ENCODE assay signal across 7 cellular contexts in genomic region chr20:33992145-33992922, GRCh38. TPM values are rescaled to one million over a fixed set of nuclear protein-coding genes. Genes with fewer than 3 reads are reported as not detected.
DNase-seq lines count a peak whose midpoint lies in the region; ATAC-seq and TF ChIP-seq lines count a peak whose summit lies in the region.

No MANE protein-coding gene starts in this region.

- no peak for DNase-seq in H7
- peak; percentile 67 for DNase-seq in RWPE1 (ENCODE audit: low spot score)
- no peak for DNase-seq in esophagus squamous epithelium (lab: John Stamatoyannopoulos, UW)
- DNase-seq in stimulated activated CD4-positive, alpha-beta T cell treated with anti-CD3 and anti-CD28 coated beads, Interleukin-1b, Interleukin-23, amount 100 ng/mL, for 48 hours = no peak
- DNase-seq in NCI-H2107 (lab: John Stamatoyannopoulos, UW) = no peak

- WGBS in esophagus squamous epithelium, 2 donors = 22 to 28% methylated on average over 16 to 19 of the region's 20 CpGs

- peak overlapping the region; percentile 65 for H3K4me3 ChIP-seq in H7 (ENCODE audit: insufficient read depth, low read depth, low read length)
- H3K4me3 ChIP-seq in esophagus squamous epithelium = peak overlapping the region; percentile 77 to 95 (median 88)
- peak overlapping the region; percentile 95 for H3K4me3 ChIP-seq in parathyroid adenoma (ENCODE audit: low read depth, low read length)

- no peak overlapping the region for H3K9ac ChIP-seq in parathyroid adenoma

- POLR2A ChIA-PET in RWPE1 (lab: Yijun Ruan, JAX; ENCODE audit: low non-redundant PET) = interaction anchor here (0.6 to 1.0 kb wide), 2 partner anchors 120 to 295 kb away, joined by 3 to 5 read pairs; no protein-coding TSS in a partner anchor

- TF ChIP-seq CTCF in RWPE1 (conservative IDR thresholded peaks at IDR 0.05; ENCODE audit: low read depth) = no peak
- TF ChIP-seq CTCF in esophagus squamous epithelium (IDR thresholded peaks at IDR 0.05) = no peak
- TF ChIP-seq CTCF in parathyroid adenoma (IDR thresholded peaks at IDR 0.05) = no peak

- TF ChIP-seq POLR2A in esophagus squamous epithelium (IDR thresholded peaks at IDR 0.05) = no peak

- CTCF ChIA-PET in RWPE1 (lab: Yijun Ruan, JAX) = interaction anchor here (0.5 to 2.1 kb wide), 4 partner anchors 12 to 129 kb away, joined by 3 to 7 read pairs (median 3); partner anchors contain the start of gene EIF2S2

- peak overlapping the region; percentile 97 for H3K27ac ChIP-seq in RWPE1
- H3K27ac ChIP-seq in esophagus squamous epithelium = peak overlapping the region; percentile 98 to 100 (median 98)
- peak overlapping the region; percentile 95 for H3K27ac ChIP-seq in parathyroid adenoma

- intact Hi-C loops in esophagus squamous epithelium (cut with DNase I) = no loop called here

- H3K4me2 ChIP-seq in parathyroid adenoma (ENCODE audit: low read length) = peak overlapping the region; percentile 66

- peak overlapping the region; percentile 78 for H2AFZ ChIP-seq in parathyroid adenoma

- H3K36me3 ChIP-seq in H7 (replicated peaks; ENCODE audit: control insufficient read depth, insufficient read depth, low read length) = no peaks in the 10 kb centered on the region
- H3K36me3 ChIP-seq in esophagus squamous epithelium = peaks cover 0 to 6% (median 0%) of the 10 kb centered on the region in 3 donors
- H3K36me3 ChIP-seq in parathyroid adenoma (ENCODE audit: control insufficient read depth, insufficient read depth, low read length) = no peaks in the 10 kb centered on the region

- no peak for ATAC-seq in HG02981 (IDR thresholded peaks at IDR 0.05; ENCODE audit: unreplicated experiment)

- no peaks in the 10 kb centered on the region for H3K27me3 ChIP-seq in H7 (ENCODE audit: control insufficient read depth, insufficient read depth, low read length)
- H3K27me3 ChIP-seq in esophagus squamous epithelium = no peaks in the 10 kb centered on the region
- no peaks in the 10 kb centered on the region for H3K27me3 ChIP-seq in parathyroid adenoma (ENCODE audit: control insufficient read depth, insufficient read depth, low read length)

- H3K79me2 ChIP-seq in parathyroid adenoma = peaks cover 29% of the 10 kb centered on the region

- H3K4me1 ChIP-seq in esophagus squamous epithelium (peaks cover 10 to 50% (median 32%) of the 10 kb centered on the region in 3 donors), parathyroid adenoma (peaks cover 15% of the 10 kb centered on the region)

- H3K9me3 ChIP-seq in esophagus squamous epithelium (no peaks in the 10 kb centered on the region), parathyroid adenoma (ENCODE audit: control insufficient read depth, low read length) (no peaks in the 10 kb centered on the region)

RNA-seq across cellular contexts. Expression of gene RALY, which starts 1.4 kb away (rescaled TPM):
- 147 and 164 TPM in 2 replicates for total RNA-seq in H7 (2014; rRNA removed; shearing (Covaris generic))
- 100 to 1,000 TPM in 2 of 4 donors, 10 to 100 TPM in 2; 70.3 to 100 (median 88.2) TPM for total RNA-seq in esophagus squamous epithelium
